19 cellular contexts compared by ENCODE assay signal in genomic region chr6:159067334-159067733, GRCh38. TPM values are rescaled to one million over a fixed set of nuclear protein-coding genes. Genes with fewer than 3 reads are reported as not detected.
A peak's percentile ranks its signal among the peaks of the same experiment; 100 is the strongest.
DNase-seq lines count a peak whose midpoint lies in the region; ATAC-seq, FAIRE-seq and TF ChIP-seq lines count a peak whose summit lies in the region.
"Had no signal": no experiment of that assay in that cellular context is flagged by ENCODE, and none has a peak within 500 bp of the region (broad histone marks: within the 10 kb centered on the region; RNA-seq: fewer than 3 reads in every experiment).

No MANE protein-coding gene starts in this region.

- no peak overlapping the region for H4K5ac ChIP-seq in H9 (ENCODE audit: insufficient read length, low read depth, low read length)

- no peaks in the 10 kb centered on the region for H3K23me2 ChIP-seq in H9 (ENCODE audit: insufficient read length, low read depth, low read length, poor library complexity, severe bottlenecking)

- H3K27me3 ChIP-seq in right atrium auricular region (peaks cover 0 to 4% of the 10 kb centered on the region in 2 donors), GM12878 (replicated peaks in 1 of 2; ENCODE audit: control insufficient read depth in 2 of 2, insufficient read depth in 2 of 2, low read length in 1 of 2) (peaks cover 0 to 4% of the 10 kb centered on the region in 2 experiments; a peak in 1 of 4 replicates), H9 (ENCODE audit: insufficient read depth, low read length) (no peaks in the 10 kb centered on the region)

- H2BK5ac ChIP-seq in H9 (ENCODE audit: insufficient read length, low read length), result no peak overlapping the region

- no TSS peak for BruUV-seq in GM12878 (replicated peaks; lab: Mats Ljungman, UMichigan)

- peak; percentile 71 for DNase-seq in Right ventricle myocardium inferior (ENCODE audit: missing footprints)
- DNase-seq in right atrium auricular region (ENCODE audit: low spot score), result no peak
- peak; percentile 26 for DNase-seq in GM12878 (ENCODE audit: low read depth, low spot score)
- no peak for DNase-seq in A172 (ENCODE audit: low spot score)
- DNase-seq in H9, result no peak
- DNase-seq: NCI-H2029 treated with DMSO at 0.1 percent for 48 hours, NCI-H69, SW 1271, WERI-Rb-1 had no signal

- TF ChIP-seq RAD21 in GM12878 (IDR thresholded peaks at IDR 0.05; ENCODE audit: insufficient read depth, low read depth, low read length), result no peak

- POLR2A ChIA-PET in GM12878 (lab: Charles Lee), result interaction anchor here (1.6 to 1.9 kb wide), 2 partner anchors 12 to 23 kb away, joined by 4 to 6 read pairs; partner anchors contain the start of gene TAGAP

- no peaks in the 10 kb centered on the region for H3K79me2 ChIP-seq in GM12878 (ENCODE audit: control insufficient read depth, insufficient read depth, low read length)
- no peaks in the 10 kb centered on the region for H3K79me2 ChIP-seq in H9 (ENCODE audit: insufficient read depth, low read length)

- H3K4me2 ChIP-seq in GM12878 (ENCODE audit: control insufficient read depth, insufficient read depth) (peak overlapping the region; percentile 4; the same call in 1 of the 2 replicates), H9 (ENCODE audit: insufficient read depth, insufficient read length, low read length) (no peak overlapping the region)

- CTCF ChIA-PET in GM12878 (lab: Yijun Ruan, JAX), result no interaction called here

- no peak overlapping the region for H2BK12ac ChIP-seq in H9 (ENCODE audit: insufficient read length, low read depth, low read length)

- H3K9me3 ChIP-seq in right atrium auricular region (no peaks in the 10 kb centered on the region), GM12878 (replicated peaks; ENCODE audit: control insufficient read depth, insufficient read depth, low read length) (no peaks in the 10 kb centered on the region; the same call in 2 of the 3 replicates), H9 (ENCODE audit: control insufficient read depth, low read depth, low read length) (no peaks in the 10 kb centered on the region)

- H3K18ac ChIP-seq in H9 (ENCODE audit: insufficient read length, low read depth, low read length), result no peak overlapping the region

- in situ Hi-C loops in GM12878 (cut with MboI), result no loop called here

- no peak overlapping the region for H3T11ph ChIP-seq in H9 (ENCODE audit: low read length)

- 17% methylated on average over 12 of the region's 12 CpGs for WGBS in GM12878 (ENCODE audit: insufficient coverage, insufficient replicate concordance, low lambda C conversion rate, missing lambda C conversion rate)
- no CpG with 5 or more reads among the region's 12 CpGs for WGBS in H9 (ENCODE audit: extremely low coverage, insufficient read length, low lambda C conversion rate)

- H4K20me1 ChIP-seq in GM12878 (ENCODE audit: control insufficient read depth, insufficient read depth), result no peaks in the 10 kb centered on the region
- no peaks in the 10 kb centered on the region for H4K20me1 ChIP-seq in H9 (ENCODE audit: control insufficient read depth, insufficient read depth, insufficient read length)

- H3K36me3 ChIP-seq in right atrium auricular region (no peaks in the 10 kb centered on the region), GM12878 (ENCODE audit: control insufficient read depth in 2 of 2, insufficient read depth in 2 of 2, low read length in 1 of 2) (no peaks in the 10 kb centered on the region)
- H3K36me3 ChIP-seq: WERI-Rb-1 had no signal

- H3K56ac ChIP-seq in H9 (ENCODE audit: insufficient read length, low read depth, low read length), result no peak overlapping the region

- H2AFZ ChIP-seq in GM12878 (ENCODE audit: control insufficient read depth, low read depth, low read length), result no peak overlapping the region
- H2AFZ ChIP-seq in H9 (ENCODE audit: low read length), result no peak overlapping the region

- H2BK120ac ChIP-seq in H9 (ENCODE audit: low read depth, low read length, poor library complexity, severe bottlenecking), result no peak overlapping the region

- TF ChIP-seq EP300 in GM12878 (IDR thresholded peaks at IDR 0.05; ENCODE audit: borderline replicate concordance in 1 of 2, control insufficient read depth in 1 of 2, low read depth in 2 of 2, low read length in 2 of 2), result peak in 1 of 2 experiments; percentile 46; a peak in 2 of 4 replicates

- no peak for TF ChIP-seq CTCF in right atrium auricular region (IDR thresholded peaks at IDR 0.05)
- TF ChIP-seq CTCF in GM12878 (IDR thresholded peaks at IDR 0.05 in 2 of 3, conservative IDR thresholded peaks at IDR 0.05 in 1 of 3; ENCODE audit: control insufficient read depth in 2 of 3, extremely low read depth in 1 of 3, insufficient read depth in 1 of 3, low read depth in 3 of 3, low read length in 3 of 3), result no peak
- no peak for TF ChIP-seq CTCF in H9 (conservative IDR thresholded peaks at IDR 0.05)

- H3K27ac ChIP-seq in right atrium auricular region (no peak overlapping the region), GM12878 (ENCODE audit: control insufficient read depth, insufficient read depth) (no peak overlapping the region), H9 (ENCODE audit: insufficient read length, low read depth, low read length) (no peak overlapping the region)
- H3K27ac ChIP-seq: WERI-Rb-1 had no signal

- H3K4me3 Mint-ChIP-seq in stimulated activated memory B cell treated with anti-CD40 and anti-IgM and Interleukin-4, amounts not matched to agents 10 μg/mL and 1 μg/mL and 100 μg/mL, for 72 hours, result no peak overlapping the region
- H3K4me3 Mint-ChIP-seq in H9, result no peak overlapping the region

- RAD21 ChIA-PET in GM12878 (lab: Charles Lee; ENCODE audit: unreplicated experiment), result interaction anchor here (1.8 kb wide), 1 partner anchor 13 kb away, joined by 5 read pairs; no protein-coding TSS in a partner anchor

- H2BK20ac ChIP-seq in H9 (ENCODE audit: low read depth, low read length, poor library complexity, severe bottlenecking), result no peak overlapping the region

- no peak overlapping the region for H3K23ac ChIP-seq in H9 (ENCODE audit: insufficient read length, low read depth, low read length)

- H3K4me1 ChIP-seq in right atrium auricular region, result no peaks in the 10 kb centered on the region
- H3K4me1 ChIP-seq in GM12878 (ENCODE audit: control insufficient read depth, insufficient read depth, low read length), result peaks cover 11% of the 10 kb centered on the region
- no peaks in the 10 kb centered on the region for H3K4me1 ChIP-seq in H9 (ENCODE audit: insufficient read depth, low read length)

- no peaks in the 10 kb centered on the region for H3K79me1 ChIP-seq in H9 (ENCODE audit: insufficient read depth, low read depth, low read length, poor library complexity, severe bottlenecking)

- peaks cover 48% of the 10 kb centered on the region for H3K4me1 Mint-ChIP-seq in stimulated activated memory B cell treated with anti-CD40 and anti-IgM and Interleukin-4, amounts not matched to agents 10 μg/mL and 1 μg/mL and 100 μg/mL, for 72 hours
- H3K4me1 Mint-ChIP-seq in H9, result peaks cover 10 to 18% of the 10 kb centered on the region in 2 experiments

- no peaks in the 10 kb centered on the region for H3K27me3 Mint-ChIP-seq in stimulated activated memory B cell treated with anti-CD40 and anti-IgM and Interleukin-4, amounts not matched to agents 10 μg/mL and 1 μg/mL and 100 μg/mL, for 72 hours
- H3K27me3 Mint-ChIP-seq in H9 (ENCODE audit: low read depth), result peaks cover 68% of the 10 kb centered on the region

- no peak overlapping the region for H2AK5ac ChIP-seq in H9 (ENCODE audit: insufficient read length, low read length)

- H3K9me3 Mint-ChIP-seq in stimulated activated memory B cell treated with anti-CD40 and anti-IgM and Interleukin-4, amounts not matched to agents 10 μg/mL and 1 μg/mL and 100 μg/mL, for 72 hours, result no peaks in the 10 kb centered on the region
- H3K9me3 Mint-ChIP-seq in H9, result no peaks in the 10 kb centered on the region

- H3K27ac Mint-ChIP-seq in stimulated activated memory B cell treated with anti-CD40 and anti-IgM and Interleukin-4, amounts not matched to agents 10 μg/mL and 1 μg/mL and 100 μg/mL, for 72 hours, result peak overlapping the region; percentile 40
- no peak overlapping the region for H3K27ac Mint-ChIP-seq in H9

- H3K4me3 ChIP-seq in right atrium auricular region, result no peak overlapping the region
- no peak overlapping the region for H3K4me3 ChIP-seq in GM12878

- no peaks in the 10 kb centered on the region for H3K36me3 Mint-ChIP-seq in stimulated activated memory B cell treated with anti-CD40 and anti-IgM and Interleukin-4, amounts not matched to agents 10 μg/mL and 1 μg/mL and 100 μg/mL, for 72 hours
- no peaks in the 10 kb centered on the region; a peak in 1 of 7 replicates for H3K36me3 Mint-ChIP-seq in H9 (ENCODE audit: insufficient read depth in 1 of 3, low read depth in 3 of 3)

- SMC1A ChIA-PET in GM12878 (lab: Charles Lee; ENCODE audit: uncharacterized antibody, unreplicated experiment), result interaction anchor here (0.6 to 2.1 kb wide), 8 partner anchors 9 to 804 kb away, joined by 3 to 7 read pairs (median 5); no protein-coding TSS in a partner anchor

- H2BK15ac ChIP-seq in H9 (ENCODE audit: low read depth, low read length), result no peak overlapping the region

- intact Hi-C loops in Right ventricle myocardium inferior (cut with DNase I) (no loop called here), GM12878 (cut with micrococcal nuclease; ENCODE audit: unreplicated experiment) (no loop called here)

- no peak overlapping the region for H4K91ac ChIP-seq in H9 (ENCODE audit: insufficient read length, low read depth, low read length)

- H3K14ac ChIP-seq in H9 (ENCODE audit: insufficient read depth, low read length), result no peak overlapping the region

- ATAC-seq in Right ventricle myocardium inferior (no peak), HG03039 (IDR thresholded peaks at IDR 0.05; ENCODE audit: unreplicated experiment) (peak; percentile 66), GM12878 (peak; percentile 74), GM21786 (IDR thresholded peaks at IDR 0.05; ENCODE audit: unreplicated experiment) (no peak)
- no peak for ATAC-seq in stimulated activated memory B cell treated with anti-CD40 and anti-IgM and Interleukin-4, amounts not matched to agents 10 μg/mL and 1 μg/mL and 100 μg/mL, for 72 hours
- ATAC-seq: Panc1 had no signal

- TF ChIP-seq POLR2A in GM12878 (IDR thresholded peaks at IDR 0.05; ENCODE audit: low read depth, low read length), result no peak

- H4K8ac ChIP-seq in H9 (replicated peaks; ENCODE audit: insufficient read length, low read depth, low read length), result no peak overlapping the region

- H3K9ac ChIP-seq in GM12878 (ENCODE audit: control insufficient read depth, insufficient read depth, low read length) (no peak overlapping the region), H9 (ENCODE audit: extremely low read depth, insufficient read length, low read length) (no peak overlapping the region)

- H3K4ac ChIP-seq in H9 (ENCODE audit: low read depth, low read length), result no peak overlapping the region

- FAIRE-seq in GM12878 (lab: Jason Lieb, UNC), result no peak
- FAIRE-seq: GM18507, HTR-8/SVneo had no signal

RNA-seq across cellular contexts. Expression of gene TAGAP, which starts 22.5 kb away (rescaled TPM):
- total RNA-seq in Right ventricle myocardium inferior, result 1.7 TPM
- total RNA-seq in right atrium auricular region, result 1 to 10 TPM; 2.0 to 3.2 TPM
- total RNA-seq in GM12878 (2013; cell fraction: nucleolus; rRNA removed), result 12.4 and 13.6 TPM in 2 replicates
- 27.4 and 30.8 TPM in 2 replicates for total RNA-seq in GM12878 (2014; rRNA removed)
- 22.7 and 25.2 TPM in 2 replicates for total RNA-seq in GM12878 (2014; rRNA removed; fragmentation: Illumina TruSeq; extraction: Trizol)
- total RNA-seq in GM12878 (2021), result 27.2 and 28.8 TPM in 2 replicates
- 1.7 TPM for polyA plus RNA-seq in GM12878 (2011; ENCODE audit: low read depth)
- 12.8 and 15.1 TPM in 2 replicates for polyA plus RNA-seq in GM12878 (2011; rRNA removed)
- 12.5 and 13.0 TPM in 2 replicates for polyA plus RNA-seq in GM12878 (2011; cell fraction: cytosol; rRNA removed)
- 23.6 and 25.2 TPM in 2 replicates for polyA plus RNA-seq in GM12878 (2011; cell fraction: nucleus; rRNA removed)
- polyA plus RNA-seq in GM12878 (2012), result 1.5 and 3.0 TPM in 2 replicates
- polyA plus RNA-seq in GM12878 (2014; fragmentation: Illumina TruSeq; extraction: Trizol), result 25.5 and 36.9 TPM in 2 replicates
- 1 to 10 TPM; 5.3 to 5.4 TPM for polyA plus RNA-seq in GM12878 (2014; fragmentation: Nextera tagmentation; extraction: Ambion mirVana)
- polyA plus RNA-seq in GM12878 (2014; rRNA removed), result 20.0 and 23.1 TPM in 2 replicates
- 10 to 100 TPM in 1 of 2 experiments, 1 to 10 TPM in 1; 9.5 to 11.2 TPM for polyA plus RNA-seq in GM12878 (2016; fragmentation: Nextera tagmentation; extraction: Ambion mirVana)
- 32.5 and 38.9 TPM in 2 replicates for polyA minus RNA-seq in GM12878 (2011; rRNA and poly(A)+ RNA removed)
- 11.0 and 12.5 TPM in 2 replicates for polyA minus RNA-seq in GM12878 (2011; cell fraction: cytosol; rRNA and poly(A)+ RNA removed)
- polyA minus RNA-seq in GM12878 (2011; cell fraction: nucleus; rRNA and poly(A)+ RNA removed), result 24.4 and 26.3 TPM in 2 replicates
- total RNA-seq in A172 (2014; rRNA removed; shearing (Covaris generic)), result not detected in 2 replicates
- not detected in 2 replicates for total RNA-seq in H9 (2021)
- total RNA-seq: chondrocyte, lung microvascular endothelial cell, pulmonary artery endothelial cell had no signal
- polyA plus RNA-seq: neural cell had no signal

Comparison
In these comparisons a context has a peak if more than half of its experiments do, and no peak if none do; other contexts are left out.
1. DNase-seq: peak in Right ventricle myocardium inferior (single experiment) and GM12878 (single experiment); none in right atrium auricular region (single experiment), A172 (single experiment) and H9 (single experiment).
2. ATAC-seq: peak in HG03039 (single experiment) and GM12878 (single experiment); none in Right ventricle myocardium inferior (single experiment), stimulated activated memory B cell treated with anti-CD40 and anti-IgM and Interleukin-4, amounts not matched to agents 10 μg/mL and 1 μg/mL and 100 μg/mL, for 72 hours (single experiment) and GM21786 (single experiment).